Comparison of ENCODE assay signal across 1 cellular context in genomic region chr4:158775091-158775651, GRCh38.
A peak's percentile ranks its signal among the peaks of the same experiment; 100 is the strongest.
TF ChIP-seq lines count a peak whose summit lies in the region.

No MANE protein-coding gene starts in this region.

TF ChIP-seq in K562, 482 proteins besides CTCF, POLR2A, EP300 and RAD21 (continued from another document):
- TF ChIP-seq PRDM10 (IDR thresholded peaks at IDR 0.05; ENCODE audit: partially characterized antibody): peak; percentile 61
- peak; percentile 18; the same call in 1 of the 2 replicates for TF ChIP-seq JUND (IDR thresholded peaks at IDR 0.05; ENCODE audit: borderline replicate concordance, low read depth, low read length)
- TF ChIP-seq JUND (tag; IDR thresholded peaks at IDR 0.05; ENCODE audit: borderline replicate concordance, low read depth, low read length): no peak
- no peak for TF ChIP-seq HMGN3 (IDR thresholded peaks at IDR 0.05; ENCODE audit: borderline replicate concordance, extremely low read depth, insufficient read length, low read depth, low read length)
